In genomic region chr3:15858547-15859506, GRCh38 we compare ENCODE assay signal across 8 cellular contexts.
A peak's percentile ranks its signal among the peaks of the same experiment; 100 is the strongest.
DNase-seq lines count a peak whose midpoint lies in the region; ATAC-seq and TF ChIP-seq lines count a peak whose summit lies in the region.

No MANE protein-coding gene starts in this region.

- no peak for TF ChIP-seq CTCF in AG10803 (conservative IDR thresholded peaks at IDR 0.05; ENCODE audit: low read length)
- TF ChIP-seq CTCF in foreskin keratinocyte (conservative IDR thresholded peaks at IDR 0.05), result peak; percentile 6
- TF ChIP-seq CTCF in osteoblast (IDR thresholded peaks at IDR 0.05; ENCODE audit: extremely low read depth, low read depth, low read length), result no peak
- TF ChIP-seq CTCF in transverse colon (IDR thresholded peaks at IDR 0.05), result peak in 3 of 5 experiments; percentile 25 to 67 (median 57)

- peak overlapping the region; percentile 97 to 99 for H3K4me3 Mint-ChIP-seq in activated T-cell treated with anti-CD3 and anti-CD28 coated beads, Interleukin-2, amount 50 U/mL, for 72 hours

- H3K4me3 ChIP-seq in AG10803 (ENCODE audit: low read length) (peak overlapping the region; percentile 73), osteoblast (ENCODE audit: insufficient read depth, low read length) (peak overlapping the region; percentile 77), transverse colon (peak overlapping the region; percentile 66 to 98 (median 95))

- H3K9me3 Mint-ChIP-seq in activated T-cell treated with anti-CD3 and anti-CD28 coated beads, Interleukin-2, amount 50 U/mL, for 72 hours, result no peaks in the 10 kb centered on the region

- H3K27me3 Mint-ChIP-seq in activated T-cell treated with anti-CD3 and anti-CD28 coated beads, Interleukin-2, amount 50 U/mL, for 72 hours (ENCODE audit: low read depth), result no peaks in the 10 kb centered on the region

- H2AFZ ChIP-seq in osteoblast (ENCODE audit: low read length), result peak overlapping the region; percentile 80

- 3 to 34% methylated on average over 5 to 60 of the region's 70 CpGs for WGBS in transverse colon (ENCODE audit: low coverage in 1 of 2), 2 donors

- H3K4me1 Mint-ChIP-seq in activated T-cell treated with anti-CD3 and anti-CD28 coated beads, Interleukin-2, amount 50 U/mL, for 72 hours (ENCODE audit: low read depth), result peaks cover 41% of the 10 kb centered on the region

- ATAC-seq in GM18861 (IDR thresholded peaks at IDR 0.05; ENCODE audit: unreplicated experiment), result peak; percentile 81
- ATAC-seq in HG03064 (IDR thresholded peaks at IDR 0.05; ENCODE audit: low read depth, unreplicated experiment), result peak; percentile 58
- ATAC-seq in activated T-cell treated with anti-CD3 and anti-CD28 coated beads, Interleukin-2, amount 50 U/mL, for 72 hours (replicated peaks in 1 of 2), result peak; percentile 59 to 65
- ATAC-seq in foreskin keratinocyte, result peak; percentile 42

- peaks cover 3% of the 10 kb centered on the region in 2 donors for H3K36me3 Mint-ChIP-seq in activated T-cell treated with anti-CD3 and anti-CD28 coated beads, Interleukin-2, amount 50 U/mL, for 72 hours (ENCODE audit: insufficient read depth in 2 of 2)

- no peaks in the 10 kb centered on the region for H3K9me3 ChIP-seq in osteoblast (ENCODE audit: low read depth, low read length)
- H3K9me3 ChIP-seq in transverse colon, result no peaks in the 10 kb centered on the region

- no peak for TF ChIP-seq EP300 in transverse colon (IDR thresholded peaks at IDR 0.05; ENCODE audit: low read depth)

- DNase-seq in AG10803 (ENCODE audit: low read depth) (peak; percentile 6), NOMO-1 treated with dmso at 0.1 percent for 144 hours (lab: John Stamatoyannopoulos, UW; ENCODE audit: unreplicated experiment) (peak; percentile 13), foreskin keratinocyte (peak; percentile 12 to 41), osteoblast (ENCODE audit: insufficient read length, low spot score, missing footprints) (no peak), transverse colon (peak; percentile 80)
- DNase-seq in activated T-cell treated with anti-CD3 and anti-CD28 coated beads, Interleukin-2, amount 50 U/mL, for 72 hours, result peak; percentile 73 to 79

- no peaks in the 10 kb centered on the region for H3K36me3 ChIP-seq in osteoblast (ENCODE audit: insufficient read depth, low read length)
- H3K36me3 ChIP-seq in transverse colon, result no peaks in the 10 kb centered on the region

- peak; percentile 20 for TF ChIP-seq POLR2A in transverse colon (IDR thresholded peaks at IDR 0.05)

- peak overlapping the region; percentile 93 for H3K27ac Mint-ChIP-seq in activated T-cell treated with anti-CD3 and anti-CD28 coated beads, Interleukin-2, amount 50 U/mL, for 72 hours

- no peaks in the 10 kb centered on the region for H4K20me1 ChIP-seq in osteoblast (ENCODE audit: insufficient read depth, low read length)

- in situ Hi-C loops in transverse colon (cut with MboI; ENCODE audit: low pct_ligation_motif_present in 1 of 4, low pct_unique_long_range_greater_than_20kb in 1 of 4, low sequenced_read_pairs in 3 of 4), result no loop called here

- peaks cover 50% of the 10 kb centered on the region for H3K79me2 ChIP-seq in osteoblast (ENCODE audit: insufficient read depth, low read length)

- H3K4me1 ChIP-seq in foreskin keratinocyte (peaks cover 14% of the 10 kb centered on the region), osteoblast (ENCODE audit: insufficient read depth, low read length) (peaks cover 3% of the 10 kb centered on the region), transverse colon (peaks cover 0 to 19% (median 10%) of the 10 kb centered on the region in 4 donors)

- intact Hi-C loops in transverse colon (cut with DNase I; ENCODE audit: low total_unique reads), result no loop called here

- peak overlapping the region; percentile 82 for H3K4me2 ChIP-seq in osteoblast (ENCODE audit: insufficient read depth, low read length)

- H3K27me3 ChIP-seq in foreskin keratinocyte (no peaks in the 10 kb centered on the region), osteoblast (ENCODE audit: insufficient read depth, low read length) (no peaks in the 10 kb centered on the region), transverse colon (no peaks in the 10 kb centered on the region)

- H3K27ac ChIP-seq in foreskin keratinocyte (peak overlapping the region; percentile 74), osteoblast (ENCODE audit: low read depth, low read length) (no peak overlapping the region), transverse colon (peak overlapping the region; percentile 90 to 96 (median 92))

Comparison
In these comparisons a context has a peak if more than half of its experiments do, and no peak if none do; other contexts are left out.
1. CTCF ChIP-seq: peak in foreskin keratinocyte (single experiment) and transverse colon (3 of 5); none in AG10803 (single experiment) and osteoblast (single experiment).
2. Peak in every context shown above with its lines, with median percentiles within 50 percentile points of each other: H3K4me3 ChIP-seq and ATAC-seq.